ENCODE assay signal across 12 cellular contexts in the genomic region with DNA sequence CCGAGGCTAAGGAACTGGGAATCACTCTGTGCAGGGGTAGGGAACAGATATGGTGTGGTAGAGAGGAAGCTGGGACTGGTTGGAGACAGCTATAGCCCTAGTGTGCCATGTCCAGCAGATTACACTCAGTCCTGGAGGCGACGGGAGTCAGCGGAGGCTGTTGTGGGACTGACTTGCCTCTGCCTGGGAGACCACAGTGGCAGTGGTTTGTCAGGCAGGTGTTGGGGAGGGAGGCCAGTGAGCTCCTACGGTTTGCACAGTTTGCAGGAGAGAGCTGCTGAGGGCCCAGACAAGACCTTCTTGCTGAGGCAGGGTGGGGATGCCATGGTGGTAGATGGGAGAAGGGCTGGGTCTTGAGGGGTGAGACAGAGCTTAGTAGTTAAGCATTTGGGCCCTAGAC. TPM values are rescaled to one million over a fixed set of nuclear protein-coding genes. Genes with fewer than 3 reads are reported as not detected.
A peak's percentile ranks its signal among the peaks of the same experiment; 100 is the strongest.
DNase-seq lines count a peak whose midpoint lies in the region; TF ChIP-seq lines count a peak whose summit lies in the region.
"Had no signal": no experiment of that assay in that cellular context is flagged by ENCODE, and none has a peak within 500 bp of the region (broad histone marks: within the 10 kb centered on the region; RNA-seq: fewer than 3 reads in every experiment).

No MANE protein-coding gene starts in this region.

- H3K27ac ChIP-seq in esophagus squamous epithelium, result peak overlapping the region; percentile 10 to 98 (median 94)
- H3K27ac ChIP-seq in spleen, result peak overlapping the region; percentile 37 to 98 (median 88)

- H3K36me3 Mint-ChIP-seq in activated CD4-positive, alpha-beta memory T cell treated with anti-CD3 and anti-CD28 coated beads, Interleukin-2, amount 10 ng/mL, durations not matched to agents 7 days and 5 days (ENCODE audit: low read depth), result peaks cover 70% of the 10 kb centered on the region

- peaks cover 80% of the 10 kb centered on the region for H3K4me1 Mint-ChIP-seq in activated CD4-positive, alpha-beta memory T cell treated with anti-CD3 and anti-CD28 coated beads, Interleukin-2, amount 10 ng/mL, durations not matched to agents 7 days and 5 days

- H3K27me3 ChIP-seq in esophagus squamous epithelium (no peaks in the 10 kb centered on the region), spleen (replicated peaks in 1 of 7) (peaks cover 0 to 12% (median 0%) of the 10 kb centered on the region in 7 donors)

- intact Hi-C loops in esophagus squamous epithelium (cut with DNase I) (no loop called here), spleen (cut with DNase I; ENCODE audit: low total_unique reads) (no loop called here)

- H3K4me3 ChIP-seq in esophagus squamous epithelium (peak overlapping the region in 1 of 4 donors; percentile 8), spleen (peak overlapping the region in 1 of 8 donors; percentile 98)

- H3K36me3 ChIP-seq in esophagus squamous epithelium, result peaks cover 0 to 8% (median 0%) of the 10 kb centered on the region in 3 donors
- H3K36me3 ChIP-seq in spleen, result peaks cover 0 to 7% (median 0%) of the 10 kb centered on the region in 6 donors

- CTCF ChIA-PET in activated CD4-positive, alpha-beta memory T cell treated with anti-CD3 and anti-CD28 coated beads, Interleukin-2, amount 10 ng/mL, durations not matched to agents 7 days and 5 days (lab: Charles Lee), result interaction anchor here (0.8 to 3.5 kb wide), 8 partner anchors 8 to 197 kb away, joined by 3 to 32 read pairs (median 4); a partner anchor contains a TSS

- TF ChIP-seq POLR2A in esophagus squamous epithelium (IDR thresholded peaks at IDR 0.05), result no peak
- TF ChIP-seq POLR2A in spleen (IDR thresholded peaks at IDR 0.05), result no peak

- no peaks in the 10 kb centered on the region for H3K9me3 Mint-ChIP-seq in activated CD4-positive, alpha-beta memory T cell treated with anti-CD3 and anti-CD28 coated beads, Interleukin-2, amount 10 ng/mL, durations not matched to agents 7 days and 5 days
- H3K9me3 Mint-ChIP-seq: endodermal cell had no signal

- H3K9me3 ChIP-seq in esophagus squamous epithelium (no peaks in the 10 kb centered on the region), spleen (no peaks in the 10 kb centered on the region)

- POLR2A ChIA-PET in activated CD4-positive, alpha-beta memory T cell treated with anti-CD3 and anti-CD28 coated beads, Interleukin-2, amount 10 ng/mL, durations not matched to agents 7 days and 5 days (lab: Charles Lee), result interaction anchor here (0.6 to 15.2 kb wide), 10 partner anchors 14 to 197 kb away, joined by 3 to 466 read pairs (median 4); no protein-coding TSS in a partner anchor

- TF ChIP-seq CTCF in esophagus squamous epithelium (IDR thresholded peaks at IDR 0.05) (no peak), spleen (IDR thresholded peaks at IDR 0.05 in 8 of 11, conservative IDR thresholded peaks at IDR 0.05 in 3 of 11) (no peak)

- H3K4me1 ChIP-seq in esophagus squamous epithelium (peaks cover 38 to 96% (median 65%) of the 10 kb centered on the region in 3 donors), spleen (peaks cover 50 to 98% (median 95%) of the 10 kb centered on the region in 6 donors)

- DNase-seq in activated CD4-positive, CD25-positive, alpha-beta regulatory T cell treated with anti-CD3 and anti-CD28 coated beads, Interleukin-2, amount 50 U/mL, for 72 hours, result peak; percentile 32
- DNase-seq in activated CD4-positive, CD25-positive, alpha-beta regulatory T cell (lab: John Stamatoyannopoulos, UW), result no peak
- DNase-seq in activated CD4-positive, alpha-beta memory T cell treated with anti-CD3 and anti-CD28 coated beads, Interleukin-2, amount 10 ng/mL, durations not matched to agents 7 days and 5 days, result peak; percentile 33
- DNase-seq in esophagus squamous epithelium (lab: John Stamatoyannopoulos, UW), result no peak
- no peak for DNase-seq in spleen
- no peak for DNase-seq in T1000 (lab: John Stamatoyannopoulos, UW)
- DNase-seq in NCI-H2081 treated with DMSO at 0.1 percent for 48 hours (lab: John Stamatoyannopoulos, UW), result no peak
- DNase-seq in DMS53 treated with DMSO at 0.1 percent for 48 hours (lab: John Stamatoyannopoulos, UW; ENCODE audit: unreplicated experiment), result no peak
- DNase-seq: activated gamma-delta T cell; endodermal cell; NCI-H1436; stimulated activated CD4-positive, alpha-beta T cell treated with anti-CD3 and anti-CD28 coated beads, Interleukin-4, amount 100 ng/mL, for 24 hours had no signal

- peak overlapping the region; percentile 90 for H3K27ac Mint-ChIP-seq in activated CD4-positive, alpha-beta memory T cell treated with anti-CD3 and anti-CD28 coated beads, Interleukin-2, amount 10 ng/mL, durations not matched to agents 7 days and 5 days

- H3K4me3 Mint-ChIP-seq in activated CD4-positive, alpha-beta memory T cell treated with anti-CD3 and anti-CD28 coated beads, Interleukin-2, amount 10 ng/mL, durations not matched to agents 7 days and 5 days, result peak overlapping the region; percentile 86
- H3K4me3 Mint-ChIP-seq: endodermal cell had no signal

- no peaks in the 10 kb centered on the region for H3K27me3 Mint-ChIP-seq in activated CD4-positive, alpha-beta memory T cell treated with anti-CD3 and anti-CD28 coated beads, Interleukin-2, amount 10 ng/mL, durations not matched to agents 7 days and 5 days

- WGBS in esophagus squamous epithelium, 2 donors, result 69 to 82% methylated on average over 4 to 5 of the region's 5 CpGs
- WGBS in spleen, 5 donors, result 71 to 92% (median 77%) methylated on average over 5 of the region's 5 CpGs

RNA-seq across cellular contexts. Expression of a gene that starts 4.9 kb away (rescaled TPM):
- total RNA-seq in activated CD4-positive, alpha-beta memory T cell treated with anti-CD3 and anti-CD28 coated beads, Interleukin-2, amount 10 ng/mL, durations not matched to agents 7 days and 5 days, result 100 to 1,000 TPM; 267 to 286 TPM
- total RNA-seq in esophagus squamous epithelium (10 to 100 TPM; 30.4 to 84.7 (median 47.8) TPM), spleen (100 to 1,000 TPM in 6 of 7 donors, 10 to 100 TPM in 1; 96.7 to 144 (median 134) TPM)
- 10 to 100 TPM; 28.0 to 51.3 (median 29.3) TPM for polyA plus RNA-seq in spleen

Comparison
In these comparisons a context has a peak if more than half of its experiments do, and no peak if none do; other contexts are left out.
1. DNase-seq: peak in activated CD4-positive, CD25-positive, alpha-beta regulatory T cell treated with anti-CD3 and anti-CD28 coated beads, Interleukin-2, amount 50 U/mL, for 72 hours (single experiment) and activated CD4-positive, alpha-beta memory T cell treated with anti-CD3 and anti-CD28 coated beads, Interleukin-2, amount 10 ng/mL, durations not matched to agents 7 days and 5 days (single experiment); none in activated CD4-positive, CD25-positive, alpha-beta regulatory T cell (0 of 4), esophagus squamous epithelium (single experiment), spleen (single experiment), T1000 (single experiment), NCI-H2081 treated with DMSO at 0.1 percent for 48 hours (single experiment) and DMS53 treated with DMSO at 0.1 percent for 48 hours (single experiment).